ENCODE assay signal across 20 cellular contexts in genomic region chr10:72814134-72814790, GRCh38.
DNase-seq lines count a peak whose midpoint lies in the region; ATAC-seq and TF ChIP-seq lines count a peak whose summit lies in the region.
"Had no signal": no experiment of that assay in that cellular context is flagged by ENCODE, and none has a peak within 500 bp of the region (broad histone marks: within the 10 kb centered on the region; RNA-seq: fewer than 3 reads in every experiment).

No MANE protein-coding gene starts in this region.

- 40 to 43% methylated on average over 2 of the region's 2 CpGs for WGBS in transverse colon (ENCODE audit: low coverage in 1 of 2), 2 donors

- H3K9me3 ChIP-seq in right atrium auricular region (no peaks in the 10 kb centered on the region), upper lobe of right lung (no peaks in the 10 kb centered on the region), transverse colon (no peaks in the 10 kb centered on the region)
- H3K9me3 ChIP-seq: BLaER1 treated with 17β-estradiol and CSF1 and Interleukin-3, amounts not matched to agents 10 nM and 100 nM; prostate gland had no signal

- intact Hi-C loops in left cardiac atrium (cut with DNase I): loop anchor here in 1 of 2 donors (10.0 kb wide), 1 partner anchor 109 kb away; no protein-coding TSS in a partner anchor
- intact Hi-C loops in upper lobe of right lung (cut with DNase I): loop anchor here (10.0 kb wide), 1 partner anchor 109 kb away; no protein-coding TSS in a partner anchor
- intact Hi-C loops in transverse colon (cut with DNase I; ENCODE audit: low total_unique reads): no loop called here

- in situ Hi-C loops in transverse colon (cut with MboI; ENCODE audit: low pct_ligation_motif_present in 1 of 4, low pct_unique_long_range_greater_than_20kb in 1 of 4, low sequenced_read_pairs in 3 of 4): no loop called here

- peaks cover 0 to 20% of the 10 kb centered on the region in 2 donors for H3K4me1 ChIP-seq in right atrium auricular region
- no peaks in the 10 kb centered on the region for H3K4me1 ChIP-seq in upper lobe of right lung
- H3K4me1 ChIP-seq in transverse colon: peaks cover 0 to 15% (median 2%) of the 10 kb centered on the region in 4 donors
- H3K4me1 ChIP-seq: prostate gland had no signal

- no peak for DNase-seq in left cardiac atrium
- no peak for DNase-seq in right atrium auricular region (ENCODE audit: low spot score)
- peak; percentile 83 for DNase-seq in cerebellum (ENCODE audit: low spot score)
- DNase-seq in kidney glomerular epithelial cell (lab: John Stamatoyannopoulos, UW): peak; percentile 29
- no peak for DNase-seq in activated CD4-positive, CD25-positive, alpha-beta regulatory T cell treated with anti-CD3 and anti-CD28 coated beads, Interleukin-2, amount 50 U/mL, for 72 hours
- DNase-seq in DMS53 treated with DMSO at 0.1 percent for 48 hours (lab: John Stamatoyannopoulos, UW; ENCODE audit: unreplicated experiment): no peak
- no peak for DNase-seq in upper lobe of right lung
- no peak for DNase-seq in transverse colon
- DNase-seq: activated CD8-positive, alpha-beta T cell treated with anti-CD3 and anti-CD28 coated beads, Interleukin-2, amount 10 ng/mL, durations not matched to agents 7 days and 5 days; activated naive CD4-positive, alpha-beta T cell treated with anti-CD3 and anti-CD28 coated beads for 36 hours; activated T-cell treated with anti-CD3 and anti-CD28 coated beads, Interleukin-2, amount 50 U/mL, for 1 hour; EL; naive thymus-derived CD8-positive, alpha-beta T cell; NCI-H1417; NCI-H524 treated with DMSO at 0.1 percent for 48 hours had no signal

- no peaks in the 10 kb centered on the region for H3K27me3 ChIP-seq in right atrium auricular region
- H3K27me3 ChIP-seq in upper lobe of right lung: no peaks in the 10 kb centered on the region
- H3K27me3 ChIP-seq in transverse colon: no peaks in the 10 kb centered on the region
- H3K27me3 ChIP-seq: BLaER1 treated with 17β-estradiol and CSF1 and Interleukin-3, amounts not matched to agents 10 nM and 100 nM had no signal

- H3K4me3 ChIP-seq in right atrium auricular region: no peak overlapping the region
- no peak overlapping the region for H3K4me3 ChIP-seq in upper lobe of right lung
- no peak overlapping the region for H3K4me3 ChIP-seq in transverse colon
- H3K4me3 ChIP-seq: BLaER1 treated with 17β-estradiol and CSF1 and Interleukin-3, amounts not matched to agents 10 nM and 100 nM; coronary artery; prostate gland had no signal

- ATAC-seq in left cardiac atrium (peak; percentile 45 to 50), upper lobe of right lung (no peak)
- ATAC-seq: activated CD4-positive, CD25-positive, alpha-beta regulatory T cell treated with anti-CD3 and anti-CD28 coated beads, Interleukin-2, amount 50 U/mL, for 24 hours; activated CD8-positive, alpha-beta T cell treated with anti-CD3 and anti-CD28 coated beads, Interleukin-2, amount 10 ng/mL, durations not matched to agents 7 days and 5 days; naive thymus-derived CD8-positive, alpha-beta T cell had no signal

- TF ChIP-seq CTCF in right atrium auricular region (IDR thresholded peaks at IDR 0.05) (no peak), upper lobe of right lung (IDR thresholded peaks at IDR 0.05) (no peak), transverse colon (IDR thresholded peaks at IDR 0.05) (no peak)

- H3K36me3 ChIP-seq in right atrium auricular region: no peaks in the 10 kb centered on the region
- H3K36me3 ChIP-seq in upper lobe of right lung: no peaks in the 10 kb centered on the region
- H3K36me3 ChIP-seq in transverse colon: no peaks in the 10 kb centered on the region
- H3K36me3 ChIP-seq: BLaER1 treated with 17β-estradiol and CSF1 and Interleukin-3, amounts not matched to agents 10 nM and 100 nM; prostate gland had no signal

- H3K27ac ChIP-seq in right atrium auricular region (no peak overlapping the region), upper lobe of right lung (no peak overlapping the region), transverse colon (no peak overlapping the region)
- H3K27ac ChIP-seq: BLaER1 treated with 17β-estradiol and CSF1 and Interleukin-3, amounts not matched to agents 10 nM and 100 nM; coronary artery; prostate gland; RWPE1 had no signal

- no peak for TF ChIP-seq EP300 in transverse colon (IDR thresholded peaks at IDR 0.05; ENCODE audit: low read depth)

- no peak for TF ChIP-seq POLR2A in transverse colon (IDR thresholded peaks at IDR 0.05)

Comparison
In these comparisons a context has a peak if more than half of its experiments do, and no peak if none do; other contexts are left out.
1. DNase-seq: peak in cerebellum (single experiment) and kidney glomerular epithelial cell (single experiment); none in left cardiac atrium (single experiment), right atrium auricular region (single experiment), activated CD4-positive, CD25-positive, alpha-beta regulatory T cell treated with anti-CD3 and anti-CD28 coated beads, Interleukin-2, amount 50 U/mL, for 72 hours (single experiment), DMS53 treated with DMSO at 0.1 percent for 48 hours (single experiment), upper lobe of right lung (single experiment) and transverse colon (single experiment).